In genomic region chr11:8101421-8101820, GRCh38 we compare ENCODE assay signal across 18 cellular contexts. TPM values are rescaled to one million over a fixed set of nuclear protein-coding genes. Genes with fewer than 3 reads are reported as not detected.
DNase-seq lines count a peak whose midpoint lies in the region; ATAC-seq and TF ChIP-seq lines count a peak whose summit lies in the region.
"Had no signal": no experiment of that assay in that cellular context is flagged by ENCODE, and none has a peak within 500 bp of the region (broad histone marks: within the 10 kb centered on the region; RNA-seq: fewer than 3 reads in every experiment).

No MANE protein-coding gene starts in this region.

- H3K36me3 ChIP-seq in hepatocyte (replicated peaks; ENCODE audit: insufficient read depth, low read depth): no peaks in the 10 kb centered on the region

- no peak overlapping the region for H3K27ac ChIP-seq in hepatocyte
- H3K27ac ChIP-seq: BLaER1 had no signal

- no peak overlapping the region for H3K4me3 Mint-ChIP-seq in stimulated activated naive CD8-positive, alpha-beta T cell treated with anti-CD3 and anti-CD28 coated beads, Interleukin-15, Interleukin-2, amounts not matched to agents 100 ng/mL and 50 ng/mL, for 24 hours
- H3K4me3 Mint-ChIP-seq in osteocyte (ENCODE audit: unreplicated experiment): no peak overlapping the region
- H3K4me3 Mint-ChIP-seq: CD4-positive, alpha-beta T cell had no signal

- H3K9me2 ChIP-seq in hepatocyte (replicated peaks; ENCODE audit: insufficient read depth): no peaks in the 10 kb centered on the region

- H3K79me2 ChIP-seq in hepatocyte: no peaks in the 10 kb centered on the region

- H3K4me1 ChIP-seq in hepatocyte (ENCODE audit: insufficient read depth): no peaks in the 10 kb centered on the region
- H3K4me1 ChIP-seq: BLaER1 had no signal

- H3K27me3 ChIP-seq in hepatocyte: no peaks in the 10 kb centered on the region
- H3K27me3 ChIP-seq: BLaER1 had no signal

- H4K20me1 ChIP-seq in hepatocyte (ENCODE audit: insufficient read depth, poor library complexity, severe bottlenecking): no peaks in the 10 kb centered on the region
- H4K20me1 ChIP-seq: BLaER1 had no signal

- H3K27ac Mint-ChIP-seq in stimulated activated naive CD8-positive, alpha-beta T cell treated with anti-CD3 and anti-CD28 coated beads, Interleukin-15, Interleukin-2, amounts not matched to agents 100 ng/mL and 50 ng/mL, for 24 hours: peak overlapping the region; percentile 9
- H3K27ac Mint-ChIP-seq in osteocyte (ENCODE audit: unreplicated experiment): no peak overlapping the region
- H3K27ac Mint-ChIP-seq: CD4-positive, alpha-beta T cell had no signal

- 93% methylated on average over 11 of the region's 11 CpGs for WGBS in hepatocyte (ENCODE audit: low lambda C conversion rate, missing lambda C conversion rate)

- H3K36me3 Mint-ChIP-seq in stimulated activated naive CD8-positive, alpha-beta T cell treated with anti-CD3 and anti-CD28 coated beads, Interleukin-15, Interleukin-2, amounts not matched to agents 100 ng/mL and 50 ng/mL, for 24 hours (ENCODE audit: low read depth): no peaks in the 10 kb centered on the region
- H3K36me3 Mint-ChIP-seq in osteocyte (ENCODE audit: unreplicated experiment): peaks cover 2% of the 10 kb centered on the region

- ATAC-seq in stimulated activated naive CD8-positive, alpha-beta T cell treated with anti-CD3 and anti-CD28 coated beads, Interleukin-15, Interleukin-2, amounts not matched to agents 100 U/mL and 50 U/mL, for 24 hours: no peak
- ATAC-seq in HG02571 (IDR thresholded peaks at IDR 0.05; ENCODE audit: unreplicated experiment): no peak

- H3K9me3 Mint-ChIP-seq in stimulated activated naive CD8-positive, alpha-beta T cell treated with anti-CD3 and anti-CD28 coated beads, Interleukin-15, Interleukin-2, amounts not matched to agents 100 ng/mL and 50 ng/mL, for 24 hours: no peaks in the 10 kb centered on the region
- H3K9me3 Mint-ChIP-seq in osteocyte (ENCODE audit: unreplicated experiment): no peaks in the 10 kb centered on the region
- H3K9me3 Mint-ChIP-seq: CD4-positive, alpha-beta T cell had no signal

- H3K27me3 Mint-ChIP-seq in stimulated activated naive CD8-positive, alpha-beta T cell treated with anti-CD3 and anti-CD28 coated beads, Interleukin-15, Interleukin-2, amounts not matched to agents 100 ng/mL and 50 ng/mL, for 24 hours: no peaks in the 10 kb centered on the region
- H3K27me3 Mint-ChIP-seq in osteocyte (ENCODE audit: unreplicated experiment): no peaks in the 10 kb centered on the region
- H3K27me3 Mint-ChIP-seq: CD4-positive, alpha-beta T cell had no signal

- H3K4me3 ChIP-seq in hepatocyte: no peak overlapping the region
- H3K4me3 ChIP-seq: BLaER1 had no signal

- no peak for TF ChIP-seq CTCF in hepatocyte (IDR thresholded peaks at IDR 0.05; ENCODE audit: poor library complexity)
- no peak for TF ChIP-seq CTCF in osteocyte (IDR thresholded peaks at IDR 0.05)

- no peak overlapping the region for H3K4me2 ChIP-seq in hepatocyte
- H3K4me2 ChIP-seq: BLaER1 had no signal

- no peak overlapping the region for H2AFZ ChIP-seq in hepatocyte

- H3K4me1 Mint-ChIP-seq in stimulated activated naive CD8-positive, alpha-beta T cell treated with anti-CD3 and anti-CD28 coated beads, Interleukin-15, Interleukin-2, amounts not matched to agents 100 ng/mL and 50 ng/mL, for 24 hours (ENCODE audit: low read depth): no peaks in the 10 kb centered on the region
- no peaks in the 10 kb centered on the region for H3K4me1 Mint-ChIP-seq in osteocyte (ENCODE audit: unreplicated experiment)

- no peaks in the 10 kb centered on the region for H3K9me3 ChIP-seq in hepatocyte (ENCODE audit: low read depth)
- H3K9me3 ChIP-seq: BLaER1 had no signal

- DNase-seq in stimulated activated naive CD8-positive, alpha-beta T cell treated with anti-CD3 and anti-CD28 coated beads, Interleukin-15, Interleukin-2, amounts not matched to agents 100 U/mL and 50 U/mL, for 24 hours: no peak
- DNase-seq in hepatocyte (ENCODE audit: low spot score): peak; percentile 2
- DNase-seq in osteocyte (ENCODE audit: extremely low spot score, unreplicated experiment): peak; percentile 75
- no peak for DNase-seq in hypothalamus (lab: John Stamatoyannopoulos, UW)
- DNase-seq in activated naive CD4-positive, alpha-beta T cell treated with Interleukin-2 at 50 U/mL for 16 hours: no peak
- DNase-seq: ACHN; CD4-positive, alpha-beta T cell; COR-L47; DMS79; Karpas-422; NCI-H1694 treated with DMSO at 0.1 percent for 48 hours; NCI-H2081 treated with DMSO at 0.1 percent for 48 hours; NCI-H2171 treated with DMSO at 0.1 percent for 48 hours; NCI-H526; OCI-M1 had no signal

RNA-seq across cellular contexts. Expression of gene TUB, which starts 20.4 kb away (rescaled TPM):
- total RNA-seq in hepatocyte (14.9 and 18.7 TPM in 2 replicates), osteocyte (7.8 and 8.7 TPM in 2 replicates)
- polyA plus RNA-seq in hepatocyte: 4.8 and 5.0 TPM in 2 replicates

Comparison
In these comparisons a context has a peak if more than half of its experiments do, and no peak if none do; other contexts are left out.
1. DNase-seq: peak in hepatocyte (single experiment) and osteocyte (single experiment); none in stimulated activated naive CD8-positive, alpha-beta T cell treated with anti-CD3 and anti-CD28 coated beads, Interleukin-15, Interleukin-2, amounts not matched to agents 100 U/mL and 50 U/mL, for 24 hours (single experiment), hypothalamus (0 of 51) and activated naive CD4-positive, alpha-beta T cell treated with Interleukin-2 at 50 U/mL for 16 hours (single experiment).